ENCODE assay signal across 12 cellular contexts in genomic region chr1:19433610-19433999, GRCh38. TPM values are rescaled to one million over a fixed set of nuclear protein-coding genes. Genes with fewer than 3 reads are reported as not detected.
A peak's percentile ranks its signal among the peaks of the same experiment; 100 is the strongest.
DNase-seq lines count a peak whose midpoint lies in the region; ATAC-seq and TF ChIP-seq lines count a peak whose summit lies in the region.
"Had no signal": no experiment of that assay in that cellular context is flagged by ENCODE, and none has a peak within 500 bp of the region (broad histone marks: within the 10 kb centered on the region; RNA-seq: fewer than 3 reads in every experiment).

No MANE protein-coding gene starts in this region.

- no peak for DNase-seq in activated naive CD4-positive, alpha-beta T cell treated with anti-CD3 and anti-CD28 coated beads for 36 hours
- DNase-seq in upper lobe of left lung (no peak), NCI-H2171 treated with DMSO at 0.1 percent for 48 hours (lab: John Stamatoyannopoulos, UW) (no peak)
- DNase-seq in activated CD4-positive, alpha-beta memory T cell treated with anti-CD3 and anti-CD28 coated beads for 36 hours, result no peak
- DNase-seq: kidney glomerular epithelial cell; stimulated activated CD4-positive, alpha-beta T cell treated with anti-CD3 and anti-CD28 coated beads, Interleukin-4, amount 100 ng/mL, for 1 hour had no signal

- H3K4me3 Mint-ChIP-seq in activated naive CD4-positive, alpha-beta T cell treated with anti-CD3 and anti-CD28 coated beads, Interleukin-2, amount 50 U/mL, for 24 hours, result no peak overlapping the region
- no peak overlapping the region for H3K4me3 Mint-ChIP-seq in activated naive CD4-positive, alpha-beta T cell treated with anti-CD3 and anti-CD28 coated beads for 36 hours
- H3K4me3 Mint-ChIP-seq in nephron, result peak overlapping the region in 1 of 3 experiments; percentile 47
- no peak overlapping the region for H3K4me3 Mint-ChIP-seq in activated CD4-positive, alpha-beta memory T cell treated with anti-CD3 and anti-CD28 coated beads for 36 hours

- POLR2A ChIA-PET in activated CD4-positive, alpha-beta memory T cell treated with anti-CD3 and anti-CD28 coated beads for 36 hours (lab: Charles Lee), result interaction anchor here (1.0 to 1.7 kb wide), 2 partner anchors 27 to 34 kb away, joined by 3 to 7 read pairs; no protein-coding TSS in a partner anchor

- no peaks in the 10 kb centered on the region for H3K9me3 ChIP-seq in upper lobe of left lung
- H3K9me3 ChIP-seq: neutrophil had no signal

- no peak for TF ChIP-seq EP300 in upper lobe of left lung (IDR thresholded peaks at IDR 0.05)

- ATAC-seq in upper lobe of left lung (ENCODE audit: low FRiP score in 2 of 2) (no peak), GM21515 (IDR thresholded peaks at IDR 0.05; ENCODE audit: unreplicated experiment) (no peak)

- peaks cover 76 to 85% (median 77%) of the 10 kb centered on the region in 4 donors for H3K4me1 ChIP-seq in upper lobe of left lung

- 59 to 80% methylated on average over 3 of the region's 3 CpGs for WGBS in upper lobe of left lung, 2 donors

- TF ChIP-seq CTCF in nephron (IDR thresholded peaks at IDR 0.05; ENCODE audit: unreplicated experiment in 3 of 3) (no peak), upper lobe of left lung (IDR thresholded peaks at IDR 0.05) (no peak)

- H3K27me3 Mint-ChIP-seq in activated naive CD4-positive, alpha-beta T cell treated with anti-CD3 and anti-CD28 coated beads, Interleukin-2, amount 50 U/mL, for 24 hours, result no peaks in the 10 kb centered on the region
- no peaks in the 10 kb centered on the region for H3K27me3 Mint-ChIP-seq in activated naive CD4-positive, alpha-beta T cell treated with anti-CD3 and anti-CD28 coated beads for 36 hours (ENCODE audit: low read depth)
- H3K27me3 Mint-ChIP-seq in nephron (ENCODE audit: low read depth), result no peaks in the 10 kb centered on the region
- no peaks in the 10 kb centered on the region for H3K27me3 Mint-ChIP-seq in activated CD4-positive, alpha-beta memory T cell treated with anti-CD3 and anti-CD28 coated beads for 36 hours

- intact Hi-C loops in activated naive CD4-positive, alpha-beta T cell treated with anti-CD3 and anti-CD28 coated beads for 36 hours (cut with micrococcal nuclease), result no loop called here
- intact Hi-C loops in activated CD4-positive, alpha-beta memory T cell treated with anti-CD3 and anti-CD28 coated beads for 36 hours (cut with micrococcal nuclease), result loop anchor here (2.0 kb wide), 3 partner anchors 15 to 49 kb away; no protein-coding TSS in a partner anchor

- CTCF ChIA-PET in activated naive CD4-positive, alpha-beta T cell treated with anti-CD3 and anti-CD28 coated beads for 36 hours (lab: Charles Lee), result interaction anchor here (0.7 to 1.0 kb wide), 2 partner anchors 15 to 148 kb away, joined by 3 to 4 read pairs; no protein-coding TSS in a partner anchor
- CTCF ChIA-PET in activated CD4-positive, alpha-beta memory T cell treated with anti-CD3 and anti-CD28 coated beads for 36 hours (lab: Charles Lee), result interaction anchor here (0.8 to 2.2 kb wide), 4 partner anchors 11 to 148 kb away, joined by 3 to 8 read pairs (median 4); no protein-coding TSS in a partner anchor

- H3K27ac Mint-ChIP-seq in activated naive CD4-positive, alpha-beta T cell treated with anti-CD3 and anti-CD28 coated beads, Interleukin-2, amount 50 U/mL, for 24 hours, result peak overlapping the region; percentile 59
- no peak overlapping the region for H3K27ac Mint-ChIP-seq in activated naive CD4-positive, alpha-beta T cell treated with anti-CD3 and anti-CD28 coated beads for 36 hours
- H3K27ac Mint-ChIP-seq in nephron, result peak overlapping the region; percentile 80 to 87 (median 81)
- H3K27ac Mint-ChIP-seq in activated CD4-positive, alpha-beta memory T cell treated with anti-CD3 and anti-CD28 coated beads for 36 hours, result no peak overlapping the region

- H3K27me3 ChIP-seq in upper lobe of left lung, result no peaks in the 10 kb centered on the region
- H3K27me3 ChIP-seq: neutrophil had no signal

- H3K27ac ChIP-seq in cingulate gyrus (ENCODE audit: low read depth, low read length) (peak overlapping the region; percentile 54), upper lobe of left lung (peak overlapping the region; percentile 70 to 88 (median 77))
- H3K27ac ChIP-seq: neutrophil, RWPE1 had no signal

- H3K36me3 Mint-ChIP-seq in activated naive CD4-positive, alpha-beta T cell treated with anti-CD3 and anti-CD28 coated beads, Interleukin-2, amount 50 U/mL, for 24 hours, result peaks cover 7% of the 10 kb centered on the region
- peaks cover 15% of the 10 kb centered on the region for H3K36me3 Mint-ChIP-seq in activated naive CD4-positive, alpha-beta T cell treated with anti-CD3 and anti-CD28 coated beads for 36 hours (ENCODE audit: low read depth)
- H3K36me3 Mint-ChIP-seq in nephron (ENCODE audit: low read depth), result peaks cover 9% of the 10 kb centered on the region
- peaks cover 13% of the 10 kb centered on the region for H3K36me3 Mint-ChIP-seq in activated CD4-positive, alpha-beta memory T cell treated with anti-CD3 and anti-CD28 coated beads for 36 hours

- no peaks in the 10 kb centered on the region for H3K9me3 Mint-ChIP-seq in activated naive CD4-positive, alpha-beta T cell treated with anti-CD3 and anti-CD28 coated beads, Interleukin-2, amount 50 U/mL, for 24 hours
- H3K9me3 Mint-ChIP-seq in activated naive CD4-positive, alpha-beta T cell treated with anti-CD3 and anti-CD28 coated beads for 36 hours, result no peaks in the 10 kb centered on the region
- H3K9me3 Mint-ChIP-seq in nephron, result no peaks in the 10 kb centered on the region
- H3K9me3 Mint-ChIP-seq in activated CD4-positive, alpha-beta memory T cell treated with anti-CD3 and anti-CD28 coated beads for 36 hours, result no peaks in the 10 kb centered on the region

- no peaks in the 10 kb centered on the region for H3K36me3 ChIP-seq in upper lobe of left lung

- TF ChIP-seq POLR2A in upper lobe of left lung (IDR thresholded peaks at IDR 0.05), result no peak

- no peak overlapping the region for H3K4me3 ChIP-seq in upper lobe of left lung

- peaks cover 87% of the 10 kb centered on the region for H3K4me1 Mint-ChIP-seq in activated naive CD4-positive, alpha-beta T cell treated with anti-CD3 and anti-CD28 coated beads, Interleukin-2, amount 50 U/mL, for 24 hours
- H3K4me1 Mint-ChIP-seq in activated naive CD4-positive, alpha-beta T cell treated with anti-CD3 and anti-CD28 coated beads for 36 hours (ENCODE audit: low read depth), result peaks cover 85% of the 10 kb centered on the region
- peaks cover 75% of the 10 kb centered on the region for H3K4me1 Mint-ChIP-seq in nephron
- peaks cover 86% of the 10 kb centered on the region for H3K4me1 Mint-ChIP-seq in activated CD4-positive, alpha-beta memory T cell treated with anti-CD3 and anti-CD28 coated beads for 36 hours (ENCODE audit: low read depth)

RNA-seq across cellular contexts. Expression of gene CAPZB, which starts 51.7 kb away (rescaled TPM):
- 100 to 1,000 TPM; 362 to 381 TPM for total RNA-seq in activated naive CD4-positive, alpha-beta T cell treated with anti-CD3 and anti-CD28 coated beads for 36 hours
- 100 to 1,000 TPM in 5 of 6 donors, 10 to 100 TPM in 1; 96.4 to 303 (median 144) TPM for total RNA-seq in upper lobe of left lung
- 100 to 1,000 TPM; 388 to 419 TPM for total RNA-seq in activated CD4-positive, alpha-beta memory T cell treated with anti-CD3 and anti-CD28 coated beads for 36 hours

Comparison
In these comparisons a context has a peak if more than half of its experiments do, and no peak if none do; other contexts are left out.
1. H3K27ac Mint-ChIP-seq: peak in activated naive CD4-positive, alpha-beta T cell treated with anti-CD3 and anti-CD28 coated beads, Interleukin-2, amount 50 U/mL, for 24 hours (single experiment) and nephron (3 of 3); none in activated naive CD4-positive, alpha-beta T cell treated with anti-CD3 and anti-CD28 coated beads for 36 hours (single experiment) and activated CD4-positive, alpha-beta memory T cell treated with anti-CD3 and anti-CD28 coated beads for 36 hours (single experiment).